Comparison of ENCODE assay signal across 8 cellular contexts in the genomic region with DNA sequence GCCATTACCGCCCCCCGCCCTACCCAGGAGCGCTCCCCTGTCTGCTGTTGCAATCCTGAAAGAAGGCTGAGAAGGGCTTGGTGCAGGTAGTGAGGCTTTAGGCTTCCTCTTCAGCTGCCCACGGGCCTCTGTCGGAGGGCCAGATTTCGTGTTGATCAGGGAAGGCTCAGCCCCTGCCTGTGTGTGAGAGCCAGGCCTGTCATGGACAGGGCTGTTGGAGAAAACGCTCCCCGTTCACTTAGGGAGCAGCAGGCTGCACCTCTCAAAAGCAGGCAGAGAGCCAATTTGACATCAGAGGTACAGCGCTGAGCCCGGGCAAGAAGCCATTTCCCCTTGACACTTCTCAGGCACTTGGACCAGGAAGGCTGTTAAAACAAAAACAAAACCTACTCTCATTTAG. TPM values are rescaled to one million over a fixed set of nuclear protein-coding genes. Genes with fewer than 3 reads are reported as not detected.
DNase-seq lines count a peak whose midpoint lies in the region; ATAC-seq, FAIRE-seq and TF ChIP-seq lines count a peak whose summit lies in the region.

No MANE protein-coding gene starts in this region.

- DNase-seq in H7 = peak; percentile 31
- DNase-seq in NCI-H345 (lab: John Stamatoyannopoulos, UW) = peak; percentile 82
- no peak for DNase-seq in keratinocyte (ENCODE audit: low read depth, low spot score)
- no peak for DNase-seq in SKM-1 (lab: John Stamatoyannopoulos, UW; ENCODE audit: unreplicated experiment)
- no peak for DNase-seq in cerebellar cortex (ENCODE audit: low spot score)
- no peak for DNase-seq in NCI-H2196 (lab: John Stamatoyannopoulos, UW; ENCODE audit: unreplicated experiment)

- H3K9me3 ChIP-seq in keratinocyte (ENCODE audit: control insufficient read depth, low read depth, low read length) = no peaks in the 10 kb centered on the region

- no peak overlapping the region for H3K4me3 ChIP-seq in H7 (ENCODE audit: insufficient read depth, low read depth, low read length)
- H3K4me3 ChIP-seq in keratinocyte (ENCODE audit: control insufficient read depth in 2 of 3, extremely low read depth in 1 of 3, insufficient read depth in 2 of 3, low read depth in 1 of 3, low read length in 3 of 3) = peak overlapping the region in 1 of 3 experiments; percentile 17

- H3K9me1 ChIP-seq in keratinocyte (ENCODE audit: control insufficient read depth, extremely low read depth, insufficient read depth, low read length) = no peaks in the 10 kb centered on the region

- H3K9ac ChIP-seq in keratinocyte (ENCODE audit: control insufficient read depth, extremely low read depth, insufficient read depth, low read length) = peak overlapping the region; percentile 30

- H3K27me3 ChIP-seq in H7 (ENCODE audit: control insufficient read depth, insufficient read depth, low read length) (no peaks in the 10 kb centered on the region), keratinocyte (ENCODE audit: control insufficient read depth, extremely low read depth, insufficient read depth, low read length) (no peaks in the 10 kb centered on the region)

- peak overlapping the region; percentile 57 for H2AFZ ChIP-seq in keratinocyte (ENCODE audit: control insufficient read depth, low read length)

- H3K4me2 ChIP-seq in keratinocyte (ENCODE audit: control insufficient read depth, extremely low read depth, insufficient read depth, low read depth, low read length) = peak overlapping the region; percentile 46

- FAIRE-seq in keratinocyte (lab: Jason Lieb, UNC) = no peak

- H3K79me2 ChIP-seq in keratinocyte (ENCODE audit: control insufficient read depth, insufficient read depth, low read length) = no peaks in the 10 kb centered on the region

- H4K20me1 ChIP-seq in keratinocyte (ENCODE audit: control insufficient read depth, extremely low read depth, insufficient read depth, low read length) = no peaks in the 10 kb centered on the region

- no peak overlapping the region for H3K27ac ChIP-seq in keratinocyte (ENCODE audit: control insufficient read depth, insufficient read depth, low read length)

- ATAC-seq in GM18511 (IDR thresholded peaks at IDR 0.05; ENCODE audit: unreplicated experiment) (peak; percentile 45), GM18873 (IDR thresholded peaks at IDR 0.05; ENCODE audit: low FRiP score, unreplicated experiment) (no peak)

- dilution Hi-C loops in keratinocyte (cut with MboI; ENCODE audit: extremely low pct_ligation_motif_present, low sequenced_read_pairs) = no loop called here

- H3K4me1 ChIP-seq in keratinocyte (ENCODE audit: control insufficient read depth, extremely low read depth, insufficient read depth, low read length) = peaks cover 24% of the 10 kb centered on the region

- TF ChIP-seq CTCF in keratinocyte (optimal IDR thresholded peaks at IDR 0.05 in 1 of 3, IDR thresholded peaks at IDR 0.05 in 1 of 3, conservative IDR thresholded peaks at IDR 0.05 in 1 of 3; ENCODE audit: extremely low read depth in 1 of 3, insufficient read depth in 2 of 3, low read length in 3 of 3) = no peak

- no peaks in the 10 kb centered on the region for H3K36me3 ChIP-seq in H7 (replicated peaks; ENCODE audit: control insufficient read depth, insufficient read depth, low read length)
- H3K36me3 ChIP-seq in keratinocyte (ENCODE audit: control insufficient read depth in 2 of 2, extremely low read depth in 1 of 2, insufficient read depth in 2 of 2, low read length in 2 of 2) = no peaks in the 10 kb centered on the region

RNA-seq across cellular contexts. Expression of gene TEX35, which starts 19.0 kb away (rescaled TPM):
- not detected in 2 replicates for total RNA-seq in H7 (2014; rRNA removed; shearing (Covaris generic))
- polyA plus RNA-seq in keratinocyte = 0.18 TPM in 1 of 3 replicates, not detected in the others
- polyA plus RNA-seq in keratinocyte (2011; ENCODE audit: low read depth) = not detected
- polyA plus RNA-seq in keratinocyte (2011; cell fraction: cytosol; rRNA removed) = not detected in 2 replicates
- polyA plus RNA-seq in keratinocyte (2011; cell fraction: nucleus; rRNA removed) = 0.11 TPM in 1 of 2 replicates, not detected in the other
- 0.68 TPM in 1 of 2 replicates, not detected in the other for polyA plus RNA-seq in keratinocyte (2012; ENCODE audit: low replicate concordance)
- 0.19 TPM in 1 of 3 replicates, not detected in the others for polyA minus RNA-seq in keratinocyte
- not detected for polyA minus RNA-seq in keratinocyte (2011; cell fraction: cytosol; rRNA and poly(A)+ RNA removed)
- polyA minus RNA-seq in keratinocyte (2011; cell fraction: nucleus; rRNA and poly(A)+ RNA removed) = 0.54 TPM in 1 of 2 replicates, not detected in the other

RNA-seq across cellular contexts. Expression of gene CLEC20A, which starts 35.1 kb away (rescaled TPM):
- not detected in 2 replicates for total RNA-seq in H7 (2014; rRNA removed; shearing (Covaris generic))
- polyA plus RNA-seq in keratinocyte = not detected in 3 replicates
- polyA plus RNA-seq in keratinocyte (2011; ENCODE audit: low read depth) = not detected
- not detected in 2 replicates for polyA plus RNA-seq in keratinocyte (2011; cell fraction: cytosol; rRNA removed)
- polyA plus RNA-seq in keratinocyte (2011; cell fraction: nucleus; rRNA removed) = not detected in 2 replicates
- polyA plus RNA-seq in keratinocyte (2012; ENCODE audit: low replicate concordance) = not detected in 2 replicates
- not detected in 3 replicates for polyA minus RNA-seq in keratinocyte
- polyA minus RNA-seq in keratinocyte (2011; cell fraction: cytosol; rRNA and poly(A)+ RNA removed) = not detected
- polyA minus RNA-seq in keratinocyte (2011; cell fraction: nucleus; rRNA and poly(A)+ RNA removed) = not detected in 2 replicates

Comparison
In these comparisons a context has a peak if more than half of its experiments do, and no peak if none do; other contexts are left out.
1. DNase-seq: peak in H7 (single experiment) and NCI-H345 (single experiment); none in keratinocyte (single experiment), SKM-1 (single experiment), cerebellar cortex (single experiment) and NCI-H2196 (single experiment).